ENCODE assay signal across 8 cellular contexts in the genomic region with DNA sequence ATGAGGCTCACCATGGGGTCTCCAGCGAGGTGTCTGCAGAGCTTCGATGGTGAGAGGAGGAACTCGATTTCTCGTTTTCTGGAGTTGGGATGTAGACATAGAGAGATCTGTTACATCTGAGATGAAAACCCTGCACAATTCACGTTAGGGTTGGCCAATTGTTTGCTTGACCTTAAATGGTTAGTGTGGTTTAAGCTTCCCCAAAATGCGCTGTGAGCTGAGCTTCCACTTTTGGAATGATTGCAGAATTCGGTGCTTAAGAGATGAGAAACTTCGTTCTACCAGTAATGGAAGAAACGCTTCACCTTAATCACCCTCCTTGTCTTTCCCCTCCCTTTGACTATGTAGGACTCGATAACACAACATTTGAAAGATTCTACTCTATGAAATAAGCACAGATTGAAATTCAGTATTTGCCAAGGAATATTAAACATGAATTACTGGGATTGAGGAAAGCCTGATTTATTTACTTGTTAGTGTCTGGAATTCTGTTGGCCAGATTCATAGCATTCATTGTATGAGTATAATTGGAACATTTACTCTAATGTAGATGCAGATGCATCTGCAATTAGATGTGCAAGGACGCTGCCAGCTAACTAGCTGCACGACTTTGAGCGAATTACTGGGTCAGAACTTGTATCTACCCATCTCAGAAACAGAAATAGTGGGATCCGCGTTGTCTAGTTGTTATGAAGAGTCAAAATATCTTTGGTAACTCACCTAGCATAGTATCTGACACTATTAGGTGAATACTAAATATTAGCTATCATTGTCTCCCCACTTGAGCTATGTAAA. TPM values are rescaled to one million over a fixed set of nuclear protein-coding genes. Genes with fewer than 3 reads are reported as not detected.
DNase-seq lines count a peak whose midpoint lies in the region; ATAC-seq, FAIRE-seq and TF ChIP-seq lines count a peak whose summit lies in the region.

No MANE protein-coding gene starts in this region.

- H3K27me3 ChIP-seq in pancreas, result no peaks in the 10 kb centered on the region

- no peaks in the 10 kb centered on the region for H3K9me3 ChIP-seq in pancreas

- H3K4me1 ChIP-seq in pancreas, result peaks cover 0 to 9% (median 5%) of the 10 kb centered on the region in 3 donors

- WGBS in pancreas, 2 donors, result 39 to 42% methylated on average over 15 of the region's 15 CpGs

- H3K4me3 ChIP-seq in pancreas, result peak overlapping the region; percentile 63 to 94 (median 74)

- intact Hi-C loops in pancreas (cut with DNase I), result no loop called here

- peak overlapping the region; percentile 100 for H3K27ac ChIP-seq in pancreas

- TF ChIP-seq CTCF in pancreas (IDR thresholded peaks at IDR 0.05), result no peak

- H3K36me3 ChIP-seq in pancreas, result no peaks in the 10 kb centered on the region

- ATAC-seq in HG02763 (IDR thresholded peaks at IDR 0.05; ENCODE audit: unreplicated experiment) (peak; percentile 1), pancreas (no peak), HG03039 (IDR thresholded peaks at IDR 0.05; ENCODE audit: unreplicated experiment) (no peak)

- DNase-seq in NCI-H2227 treated with DMSO at 0.1 percent for 48 hours (lab: John Stamatoyannopoulos, UW) (peak; percentile 92), NCI-H2227 (lab: John Stamatoyannopoulos, UW; ENCODE audit: unreplicated experiment) (no peak), SKM-1 (lab: John Stamatoyannopoulos, UW; ENCODE audit: unreplicated experiment) (peak; percentile 89), fibroblast of gingiva (ENCODE audit: low read depth) (peak; percentile 78), pancreas (no peak), NCI-H1048 (lab: John Stamatoyannopoulos, UW) (no peak)

- no peak for FAIRE-seq in pancreas (lab: Jason Lieb, UNC)

RNA-seq across cellular contexts. Expression of a gene that starts 1.6 kb away (rescaled TPM):
- 10 to 100 TPM in 1 of 6 donors, 1 to 10 TPM in 5; 2.4 to 15.0 (median 6.8) TPM for total RNA-seq in pancreas
- polyA plus RNA-seq in pancreas, result 1 to 10 TPM; 2.5 to 3.1 TPM

Comparison
In these comparisons a context has a peak if more than half of its experiments do, and no peak if none do; other contexts are left out.
1. DNase-seq: peak in NCI-H2227 treated with DMSO at 0.1 percent for 48 hours (single experiment), SKM-1 (single experiment) and fibroblast of gingiva (single experiment); none in NCI-H2227 (single experiment), pancreas (0 of 6) and NCI-H1048 (single experiment).